ENCODE assay signal across 20 cellular contexts in the genomic region with DNA sequence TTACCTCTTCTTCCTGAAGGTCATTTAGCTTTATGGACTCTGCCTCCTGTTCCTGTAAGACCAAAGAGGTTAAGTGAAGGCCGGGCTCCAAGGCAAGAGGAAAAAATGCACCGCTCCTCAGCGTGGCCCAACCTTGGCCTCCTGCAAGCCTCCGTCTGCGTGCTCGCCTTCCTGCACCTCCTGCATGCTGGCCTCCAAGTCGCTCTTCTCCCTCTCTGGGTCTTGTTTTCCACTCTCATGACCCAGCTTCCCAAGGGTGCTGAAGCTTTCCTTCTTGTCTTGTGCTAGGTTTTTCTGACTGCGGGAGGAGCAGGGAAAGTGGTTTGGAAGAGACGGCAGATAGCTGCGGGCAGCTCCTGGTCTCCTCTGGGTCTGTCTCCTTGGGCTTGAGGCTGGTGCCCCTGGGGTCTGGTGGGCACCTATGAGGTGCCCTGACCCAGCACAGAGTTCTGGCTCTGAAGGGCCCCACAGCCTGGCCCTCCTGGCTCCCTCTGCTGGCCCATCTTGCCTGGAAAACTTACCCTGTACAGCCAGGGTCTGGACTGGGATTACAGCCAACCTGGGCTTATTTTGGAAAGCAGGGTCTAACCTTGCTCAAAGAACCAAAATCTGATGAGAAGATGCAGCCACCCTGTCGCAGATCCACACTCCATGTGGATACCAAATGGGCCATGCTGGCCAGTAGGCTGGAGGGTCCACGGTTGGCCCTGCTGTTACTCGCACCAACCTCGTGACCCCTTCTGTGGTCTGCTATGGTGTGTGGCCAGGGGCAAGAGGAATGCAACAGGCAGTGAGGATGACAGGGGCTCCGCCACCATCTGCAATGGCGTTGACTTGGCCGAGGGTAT. TPM values are rescaled to one million over a fixed set of nuclear protein-coding genes. Genes with fewer than 3 reads are reported as not detected.
DNase-seq lines count a peak whose midpoint lies in the region; ATAC-seq and TF ChIP-seq lines count a peak whose summit lies in the region.
"Had no signal": no experiment of that assay in that cellular context is flagged by ENCODE, and none has a peak within 500 bp of the region (broad histone marks: within the 10 kb centered on the region; RNA-seq: fewer than 3 reads in every experiment).

No MANE protein-coding gene starts in this region.

- peaks cover 0 to 6% of the 10 kb centered on the region in 2 donors for H3K4me1 ChIP-seq in left lung
- H3K4me1 ChIP-seq in upper lobe of right lung = peaks cover 12% of the 10 kb centered on the region
- H3K4me1 ChIP-seq: HAP-1, uterus had no signal

- no peaks in the 10 kb centered on the region for H3K27me3 Mint-ChIP-seq in effector memory CD8-positive, alpha-beta T cell
- H3K27me3 Mint-ChIP-seq: memory B cell; naive thymus-derived CD8-positive, alpha-beta T cell had no signal

- H3K9me3 Mint-ChIP-seq in effector memory CD8-positive, alpha-beta T cell = no peaks in the 10 kb centered on the region
- H3K9me3 Mint-ChIP-seq: memory B cell had no signal

- DNase-seq in Right ventricle myocardium superior (peak; percentile 26), cardiac septum (ENCODE audit: low spot score) (no peak), brain microvascular endothelial cell (no peak), left lung (peak; percentile 25 to 26), upper lobe of right lung (peak; percentile 48), nucleus accumbens (lab: John Stamatoyannopoulos, UW) (no peak)
- DNase-seq in effector memory CD8-positive, alpha-beta T cell = no peak
- DNase-seq: effector memory CD4-positive, alpha-beta T cell; GF-D8; KG1; MV-4-11; NCI-H2029 treated with DMSO at 0.1 percent for 48 hours; T-helper 1 cell; uterus had no signal

- in situ Hi-C loops in brain microvascular endothelial cell (cut with HindIII; ENCODE audit: low pct_ligation_motif_present, low sequenced_read_pairs) = no loop called here

- peak overlapping the region in 1 of 2 donors; percentile 10 for H3K27ac Mint-ChIP-seq in effector memory CD8-positive, alpha-beta T cell
- H3K27ac Mint-ChIP-seq: memory B cell had no signal

- H3K36me3 ChIP-seq in brain microvascular endothelial cell (replicated peaks) (peaks cover 36% of the 10 kb centered on the region), left lung (no peaks in the 10 kb centered on the region), upper lobe of right lung (no peaks in the 10 kb centered on the region)
- H3K36me3 ChIP-seq: HAP-1, uterus had no signal

- no peaks in the 10 kb centered on the region for H3K4me1 Mint-ChIP-seq in effector memory CD8-positive, alpha-beta T cell (ENCODE audit: low read depth in 2 of 2)
- H3K4me1 Mint-ChIP-seq: memory B cell had no signal

- H3K4me3 ChIP-seq in brain microvascular endothelial cell (ENCODE audit: low read depth, low read length) (no peak overlapping the region), left lung (no peak overlapping the region), upper lobe of right lung (no peak overlapping the region)
- H3K4me3 ChIP-seq: HAP-1, uterus had no signal

- no peaks in the 10 kb centered on the region for H3K9me3 ChIP-seq in left lung
- no peaks in the 10 kb centered on the region for H3K9me3 ChIP-seq in upper lobe of right lung
- H3K9me3 ChIP-seq: HAP-1, uterus had no signal

- ATAC-seq in Right ventricle myocardium superior (ENCODE audit: poor library complexity) (no peak), left lung (no peak), upper lobe of right lung (no peak), HG03045 (IDR thresholded peaks at IDR 0.05; ENCODE audit: unreplicated experiment) (no peak)
- no peak for ATAC-seq in effector memory CD8-positive, alpha-beta T cell (replicated peaks)

- intact Hi-C loops in Right ventricle myocardium superior (cut with DNase I) (no loop called here), cardiac septum (cut with DNase I) (no loop called here), left lung (cut with DNase I) (no loop called here), upper lobe of right lung (cut with DNase I) (no loop called here)

- no peak overlapping the region for H3K4me3 Mint-ChIP-seq in effector memory CD8-positive, alpha-beta T cell
- H3K4me3 Mint-ChIP-seq: memory B cell had no signal

- H3K27ac ChIP-seq in brain microvascular endothelial cell (no peak overlapping the region), left lung (no peak overlapping the region), upper lobe of right lung (no peak overlapping the region)
- H3K27ac ChIP-seq: uterus had no signal

- H3K36me3 Mint-ChIP-seq in effector memory CD8-positive, alpha-beta T cell (ENCODE audit: insufficient read depth) = peaks cover 33% of the 10 kb centered on the region
- H3K36me3 Mint-ChIP-seq: memory B cell had no signal

- TF ChIP-seq CTCF in brain microvascular endothelial cell (IDR thresholded peaks at IDR 0.05; ENCODE audit: low read depth, low read length, missing control alignments) = peak; percentile 22
- no peak for TF ChIP-seq CTCF in left lung (IDR thresholded peaks at IDR 0.05)
- no peak for TF ChIP-seq CTCF in upper lobe of right lung (IDR thresholded peaks at IDR 0.05)

- H3K27me3 ChIP-seq in brain microvascular endothelial cell (replicated peaks) (no peaks in the 10 kb centered on the region), left lung (no peaks in the 10 kb centered on the region), upper lobe of right lung (no peaks in the 10 kb centered on the region)
- H3K27me3 ChIP-seq: uterus had no signal

RNA-seq across cellular contexts. Expression of a gene that starts 5.2 kb away (rescaled TPM):
- total RNA-seq in Right ventricle myocardium superior (0.32 TPM), cardiac septum (0.40 TPM), left lung (1 to 10 TPM; 7.1 to 7.5 TPM), upper lobe of right lung (21.2 TPM)
- total RNA-seq: NCI-H460, RPMI7951 had no signal

Comparison
In these comparisons a context has a peak if more than half of its experiments do, and no peak if none do; other contexts are left out.
1. DNase-seq: peak in Right ventricle myocardium superior (single experiment), left lung (2 of 2) and upper lobe of right lung (single experiment); none in cardiac septum (single experiment), brain microvascular endothelial cell (single experiment), effector memory CD8-positive, alpha-beta T cell (0 of 3) and nucleus accumbens (0 of 56).